ENCODE assay signal across 8 cellular contexts in genomic region chr2:105397959-105398521, GRCh38. TPM values are rescaled to one million over a fixed set of nuclear protein-coding genes. Genes with fewer than 3 reads are reported as not detected.
A peak's percentile ranks its signal among the peaks of the same experiment; 100 is the strongest.
DNase-seq lines count a peak whose midpoint lies in the region; ATAC-seq, FAIRE-seq and TF ChIP-seq lines count a peak whose summit lies in the region.

No MANE protein-coding gene starts in this region.

- H3K36me3 Mint-ChIP-seq in astrocyte (ENCODE audit: low read depth, unreplicated experiment) = peaks cover 21% of the 10 kb centered on the region

- no peaks in the 10 kb centered on the region for H3K9me3 Mint-ChIP-seq in astrocyte (ENCODE audit: unreplicated experiment)

- H3K4me3 Mint-ChIP-seq in astrocyte (ENCODE audit: unreplicated experiment) = peak overlapping the region; percentile 95

- H3K79me2 ChIP-seq in astrocyte (ENCODE audit: insufficient read depth, low read length) = peaks cover 70% of the 10 kb centered on the region

- H3K9ac ChIP-seq in astrocyte (ENCODE audit: low read length) = peak overlapping the region; percentile 100

- H3K27ac Mint-ChIP-seq in astrocyte (ENCODE audit: unreplicated experiment) = peak overlapping the region; percentile 90

- H3K27ac ChIP-seq in AG04450 (ENCODE audit: low read depth, low read length) (peak overlapping the region; percentile 98), astrocyte (ENCODE audit: low read depth, low read length) (peak overlapping the region; percentile 99), testis (peak overlapping the region; percentile 85 to 94)

- intact Hi-C loops in left colon (cut with DNase I, micrococcal nuclease) = no loop called here
- intact Hi-C loops in testis (cut with DNase I; ENCODE audit: low total_unique reads) = no loop called here

- H3K27me3 ChIP-seq in AG04450 (ENCODE audit: control insufficient read depth, insufficient read depth, low read length) = no peaks in the 10 kb centered on the region
- no peaks in the 10 kb centered on the region for H3K27me3 ChIP-seq in astrocyte (ENCODE audit: insufficient read depth, low read length)
- H3K27me3 ChIP-seq in testis = no peaks in the 10 kb centered on the region

- DNase-seq in AG04450 (ENCODE audit: low read depth, low spot score) (no peak), astrocyte (ENCODE audit: low read depth) (no peak), left colon (no peak), testis (peak; percentile 14), mucosa of gallbladder (ENCODE audit: low spot score) (no peak)

- peaks cover 32% of the 10 kb centered on the region for H4K20me1 ChIP-seq in astrocyte (ENCODE audit: insufficient read depth, low read length)

- TF ChIP-seq POLR2A in testis (IDR thresholded peaks at IDR 0.05) = no peak

- H3K36me3 ChIP-seq in astrocyte (ENCODE audit: insufficient read depth, low read length) (peaks cover 34% of the 10 kb centered on the region), testis (ENCODE audit: low read depth, missing control alignments) (no peaks in the 10 kb centered on the region)

- H3K9me3 ChIP-seq in AG04450 (ENCODE audit: control insufficient read depth, insufficient read depth, low read length) (peaks cover 7% of the 10 kb centered on the region), astrocyte (ENCODE audit: insufficient read depth, low read depth, low read length) (peaks cover 3% of the 10 kb centered on the region), testis (no peaks in the 10 kb centered on the region)

- H3K4me3 ChIP-seq in AG04450 (ENCODE audit: low read depth, low read length) = peak overlapping the region; percentile 99
- peak overlapping the region; percentile 98 for H3K4me3 ChIP-seq in astrocyte (ENCODE audit: insufficient read depth, low read depth, low read length)
- H3K4me3 ChIP-seq in testis = peak overlapping the region; percentile 88 to 93

- H3K4me1 ChIP-seq in astrocyte (ENCODE audit: insufficient read depth, low read length) (peaks cover 37% of the 10 kb centered on the region), testis (no peaks in the 10 kb centered on the region)

- TF ChIP-seq CTCF in AG04450 (IDR thresholded peaks at IDR 0.05; ENCODE audit: low read depth, low read length) (no peak), astrocyte (IDR thresholded peaks at IDR 0.05; ENCODE audit: insufficient read depth, low read depth, low read length) (no peak), testis (IDR thresholded peaks at IDR 0.05) (no peak)

- no peak for FAIRE-seq in astrocyte (lab: Jason Lieb, UNC)

- POLR2A ChIA-PET in AG04450 (lab: Yijun Ruan, JAX) = interaction anchor here (1.1 to 4.8 kb wide), 3 partner anchors 9 to 40 kb away, joined by 3 to 26 read pairs (median 5); no protein-coding TSS in a partner anchor

- peak overlapping the region; percentile 94 for H3K4me2 ChIP-seq in astrocyte (ENCODE audit: low read length)

- no peak overlapping the region for H2AFZ ChIP-seq in astrocyte (ENCODE audit: low read depth, low read length)

- CTCF ChIA-PET in AG04450 (lab: Charles Lee) = interaction anchor here (0.6 to 4.5 kb wide), 6 partner anchors 8 to 123 kb away, joined by 3 to 19 read pairs (median 4); no protein-coding TSS in a partner anchor

- 3% methylated on average over 11 to 19 of the region's 19 CpGs for WGBS in testis, 2 donors

- ATAC-seq in HG03135 (IDR thresholded peaks at IDR 0.05; ENCODE audit: unreplicated experiment) (peak; percentile 7), left colon (peak; percentile 61), GM18517 (IDR thresholded peaks at IDR 0.05; ENCODE audit: unreplicated experiment) (no peak), GM18868 (IDR thresholded peaks at IDR 0.05; ENCODE audit: unreplicated experiment) (no peak)

- H3K27me3 Mint-ChIP-seq in astrocyte (ENCODE audit: low read depth, unreplicated experiment) = no peaks in the 10 kb centered on the region

- peaks cover 30% of the 10 kb centered on the region for H3K4me1 Mint-ChIP-seq in astrocyte (ENCODE audit: low read depth, unreplicated experiment)

RNA-seq across cellular contexts. Expression of gene FHL2, which starts 0.8 kb away (rescaled TPM):
- polyA plus RNA-seq in AG04450 (2011; rRNA removed) (497 and 555 TPM in 2 replicates), testis (ENCODE audit: insufficient read depth, low read depth, low replicate concordance) (99.3 TPM)
- polyA minus RNA-seq in AG04450 (2011; rRNA and poly(A)+ RNA removed) = 400 and 514 TPM in 2 replicates
- total RNA-seq in astrocyte (104 and 115 TPM in 2 replicates), left colon (100 to 1,000 TPM in 1 of 2 donors, 10 to 100 TPM in 1; 94.2 to 133 TPM), testis (100 to 1,000 TPM in 1 of 2 donors, 10 to 100 TPM in 1; 76.9 to 154 TPM), mucosa of gallbladder (59.1 TPM)

Comparison
In these comparisons a context has a peak if more than half of its experiments do, and no peak if none do; other contexts are left out.
1. ATAC-seq: peak in HG03135 (single experiment) and left colon (single experiment); none in GM18517 (single experiment) and GM18868 (single experiment).
2. Peak in every context shown above with its lines, with median percentiles within 50 percentile points of each other: H3K27ac ChIP-seq and H3K4me3 ChIP-seq.